17 cellular contexts compared by ENCODE assay signal in the genomic region with DNA sequence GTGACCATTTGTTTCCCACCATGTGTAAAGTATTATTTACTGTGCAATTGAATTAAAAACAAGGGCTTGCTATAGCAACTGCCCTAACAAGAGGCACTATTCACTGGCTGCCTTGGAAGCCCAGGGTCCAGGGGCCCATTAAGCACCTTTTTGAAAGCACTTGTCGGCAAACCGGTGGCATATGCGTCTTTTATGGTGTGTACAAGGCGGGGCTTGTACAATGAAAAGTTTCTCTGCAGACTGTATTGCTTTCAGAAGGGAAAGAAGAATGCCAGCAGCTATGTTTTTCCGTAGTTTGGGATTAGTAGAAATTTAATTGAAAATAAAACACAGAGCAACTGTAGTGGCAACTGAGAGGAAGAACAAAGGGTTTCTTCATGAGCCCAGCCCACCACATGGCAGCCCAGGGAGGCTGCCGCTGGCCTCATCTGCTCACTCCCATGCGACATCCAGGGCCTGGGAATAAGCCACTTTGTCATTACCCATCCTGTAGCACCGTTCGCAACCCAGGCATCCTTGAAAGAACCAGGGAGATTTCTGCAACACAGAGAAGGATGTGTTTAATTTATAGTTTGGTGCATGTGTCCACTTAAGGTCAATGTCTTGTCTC.
DNase-seq lines count a peak whose midpoint lies in the region; ATAC-seq and TF ChIP-seq lines count a peak whose summit lies in the region.
"Had no signal": no experiment of that assay in that cellular context is flagged by ENCODE, and none has a peak within 500 bp of the region (broad histone marks: within the 10 kb centered on the region; RNA-seq: fewer than 3 reads in every experiment).

No MANE protein-coding gene starts in this region.

- no peak overlapping the region for H3K14ac ChIP-seq in neuronal stem cell (ENCODE audit: low read length)

- H3K36me3 ChIP-seq in neuronal stem cell (replicated peaks in 1 of 2; ENCODE audit: control insufficient read depth in 2 of 2, insufficient read depth in 2 of 2, low read length in 2 of 2) (no peaks in the 10 kb centered on the region), hepatocyte (replicated peaks; ENCODE audit: insufficient read depth, low read depth) (no peaks in the 10 kb centered on the region)
- H3K36me3 ChIP-seq: ovary had no signal

- ATAC-seq in HG03342 (IDR thresholded peaks at IDR 0.05; ENCODE audit: unreplicated experiment) = no peak
- ATAC-seq: HCT116, K562 had no signal

- no peak overlapping the region for H2BK12ac ChIP-seq in neuronal stem cell (ENCODE audit: low read length)

- H3K18ac ChIP-seq in neuronal stem cell (ENCODE audit: low read length) = no peak overlapping the region

- peaks cover 22 to 29% of the 10 kb centered on the region in 2 donors for H3K4me1 ChIP-seq in neuronal stem cell (ENCODE audit: control insufficient read depth in 2 of 2, insufficient read depth in 1 of 2, low read depth in 1 of 2, low read length in 2 of 2)
- no peaks in the 10 kb centered on the region for H3K4me1 ChIP-seq in hepatocyte (ENCODE audit: insufficient read depth)

- no peak overlapping the region for H3K4ac ChIP-seq in neuronal stem cell (ENCODE audit: low read length)

- no peak overlapping the region for H3K23ac ChIP-seq in neuronal stem cell (ENCODE audit: low read depth, low read length, poor library complexity)

- H3K9ac ChIP-seq in neuronal stem cell (ENCODE audit: low read depth, low read length, poor library complexity) = no peak overlapping the region

- peak; percentile 91 for DNase-seq in NCI-H1092 treated with DMSO at 0.1 percent for 48 hours (lab: John Stamatoyannopoulos, UW)
- peak; percentile 77 for DNase-seq in NCI-H2227 (lab: John Stamatoyannopoulos, UW; ENCODE audit: unreplicated experiment)
- no peak for DNase-seq in neuronal stem cell (ENCODE audit: low spot score)
- DNase-seq in activated CD8-positive, alpha-beta memory T cell treated with anti-CD3 and anti-CD28 coated beads, Interleukin-2, amount 50 U/mL, for 48 hours = no peak
- DNase-seq in activated T-helper 2 cell treated with anti-CD3 and anti-CD28 coated beads, Interferon-gamma antibody, Interleukin-2, Interleukin-4, amounts not matched to agents 10 μg/mL and 5 μg/mL and 100 μg/mL, durations not matched to agents 14 hours and 24 hours and 36 hours (ENCODE audit: low spot score) = no peak
- no peak for DNase-seq in hepatocyte (ENCODE audit: low spot score)
- DNase-seq: activated CD8-positive, alpha-beta memory T cell treated with anti-CD3 and anti-CD28 coated beads for 24 hours; activated naive CD4-positive, alpha-beta T cell treated with anti-CD3 and anti-CD28 coated beads, Interleukin-2, amount 10 ng/mL, durations not matched to agents 7 days and 5 days; DMS 273 treated with DMSO at 0.1 percent for 48 hours; NCI-H1694; ovary; stimulated activated CD4-positive, alpha-beta T cell treated with anti-CD3 and anti-CD28 coated beads, Interleukin-12 subunit alpha, Interleukin-12 subunit beta, amount 100 ng/mL, for 4 hours had no signal

- H3K27ac Mint-ChIP-seq in activated T-helper 2 cell treated with anti-CD3 and anti-CD28 coated beads, Interferon-gamma antibody, Interleukin-2, Interleukin-4, amounts not matched to agents 10 μg/mL and 5 μg/mL and 100 μg/mL, durations not matched to agents 14 hours and 24 hours and 36 hours = no peak overlapping the region
- H3K27ac Mint-ChIP-seq: activated naive CD4-positive, alpha-beta T cell treated with anti-CD3 and anti-CD28 coated beads, Interleukin-2, amount 10 ng/mL, durations not matched to agents 7 days and 5 days; B cell had no signal

- no peaks in the 10 kb centered on the region for H3K4me1 Mint-ChIP-seq in activated T-helper 2 cell treated with anti-CD3 and anti-CD28 coated beads, Interferon-gamma antibody, Interleukin-2, Interleukin-4, amounts not matched to agents 10 μg/mL and 5 μg/mL and 100 μg/mL, durations not matched to agents 14 hours and 24 hours and 36 hours (ENCODE audit: low read depth)
- H3K4me1 Mint-ChIP-seq: activated naive CD4-positive, alpha-beta T cell treated with anti-CD3 and anti-CD28 coated beads, Interleukin-2, amount 10 ng/mL, durations not matched to agents 7 days and 5 days; B cell had no signal

- H2BK5ac ChIP-seq in neuronal stem cell (ENCODE audit: low read length) = no peak overlapping the region

- H3K27me3 Mint-ChIP-seq in activated T-helper 2 cell treated with anti-CD3 and anti-CD28 coated beads, Interferon-gamma antibody, Interleukin-2, Interleukin-4, amounts not matched to agents 10 μg/mL and 5 μg/mL and 100 μg/mL, durations not matched to agents 14 hours and 24 hours and 36 hours (ENCODE audit: low read depth) = peaks cover 37% of the 10 kb centered on the region

- intact Hi-C loops in activated T-helper 2 cell treated with anti-CD3 and anti-CD28 coated beads, Interferon-gamma antibody, Interleukin-2, Interleukin-4, amounts not matched to agents 10 μg/mL and 5 μg/mL and 100 μg/mL, durations not matched to agents 14 hours and 24 hours and 36 hours (cut with micrococcal nuclease) = no loop called here

- H4K20me1 ChIP-seq in hepatocyte (ENCODE audit: insufficient read depth, poor library complexity, severe bottlenecking) = no peaks in the 10 kb centered on the region

- H3K4me3 ChIP-seq in neuronal stem cell (ENCODE audit: low read length in 2 of 2) (no peak overlapping the region), hepatocyte (no peak overlapping the region)
- H3K4me3 ChIP-seq: K562, ovary had no signal

- no peak overlapping the region for H4K8ac ChIP-seq in neuronal stem cell (ENCODE audit: low read depth, low read length)

- no peaks in the 10 kb centered on the region for H3K9me2 ChIP-seq in hepatocyte (replicated peaks; ENCODE audit: insufficient read depth)

- no peaks in the 10 kb centered on the region for H3K36me3 Mint-ChIP-seq in activated T-helper 2 cell treated with anti-CD3 and anti-CD28 coated beads, Interferon-gamma antibody, Interleukin-2, Interleukin-4, amounts not matched to agents 10 μg/mL and 5 μg/mL and 100 μg/mL, durations not matched to agents 14 hours and 24 hours and 36 hours (ENCODE audit: low read depth)
- H3K36me3 Mint-ChIP-seq: activated naive CD4-positive, alpha-beta T cell treated with anti-CD3 and anti-CD28 coated beads, Interleukin-2, amount 10 ng/mL, durations not matched to agents 7 days and 5 days had no signal

- H3K27me3 ChIP-seq in neuronal stem cell (ENCODE audit: control insufficient read depth in 3 of 3, insufficient read depth in 3 of 3, low read depth in 1 of 3, low read length in 3 of 3) = no peaks in the 10 kb centered on the region
- H3K27me3 ChIP-seq in hepatocyte = peaks cover 4% of the 10 kb centered on the region
- H3K27me3 ChIP-seq: ovary had no signal

- H2AK5ac ChIP-seq in neuronal stem cell (ENCODE audit: low read depth, low read length) = no peak overlapping the region

- no peak overlapping the region for H3K4me3 Mint-ChIP-seq in activated T-helper 2 cell treated with anti-CD3 and anti-CD28 coated beads, Interferon-gamma antibody, Interleukin-2, Interleukin-4, amounts not matched to agents 10 μg/mL and 5 μg/mL and 100 μg/mL, durations not matched to agents 14 hours and 24 hours and 36 hours (ENCODE audit: low read depth)
- H3K4me3 Mint-ChIP-seq: activated naive CD4-positive, alpha-beta T cell treated with anti-CD3 and anti-CD28 coated beads, Interleukin-2, amount 10 ng/mL, durations not matched to agents 7 days and 5 days; B cell had no signal

- H3K27ac ChIP-seq in cingulate gyrus (ENCODE audit: low read depth, low read length) (peak overlapping the region; percentile 75), neuronal stem cell (replicated peaks; ENCODE audit: low read length) (no peak overlapping the region), hepatocyte (no peak overlapping the region)
- H3K27ac ChIP-seq: ovary had no signal

- no peak overlapping the region for H2BK120ac ChIP-seq in neuronal stem cell (ENCODE audit: low read depth, low read length)

- H3K9me3 ChIP-seq in neuronal stem cell (replicated peaks in 1 of 2; ENCODE audit: control insufficient read depth in 2 of 2, insufficient read depth in 1 of 2, low read depth in 1 of 2, low read length in 2 of 2) = peaks cover 0 to 12% of the 10 kb centered on the region in 2 donors
- no peaks in the 10 kb centered on the region for H3K9me3 ChIP-seq in hepatocyte (ENCODE audit: low read depth)

- H3K79me2 ChIP-seq in hepatocyte = no peaks in the 10 kb centered on the region

- H2BK15ac ChIP-seq in neuronal stem cell (ENCODE audit: low read length) = no peak overlapping the region

- H2AFZ ChIP-seq in neuronal stem cell (ENCODE audit: low read length) (peak overlapping the region; percentile 64), hepatocyte (no peak overlapping the region)

- no CpG with 5 or more reads among the region's 9 CpGs for WGBS in neuronal stem cell (ENCODE audit: extremely low coverage in 2 of 2, insufficient read length in 2 of 2, insufficient replicate concordance in 1 of 2), 2 donors
- 81% methylated on average over 9 of the region's 9 CpGs for WGBS in hepatocyte (ENCODE audit: low lambda C conversion rate, missing lambda C conversion rate)

- peaks cover 6% of the 10 kb centered on the region for H3K9me3 Mint-ChIP-seq in activated T-helper 2 cell treated with anti-CD3 and anti-CD28 coated beads, Interferon-gamma antibody, Interleukin-2, Interleukin-4, amounts not matched to agents 10 μg/mL and 5 μg/mL and 100 μg/mL, durations not matched to agents 14 hours and 24 hours and 36 hours

- no peak for TF ChIP-seq CTCF in hepatocyte (IDR thresholded peaks at IDR 0.05; ENCODE audit: poor library complexity)

- no peak overlapping the region for H3K4me2 ChIP-seq in neuronal stem cell (ENCODE audit: insufficient read depth, low read length, poor library complexity, severe bottlenecking)
- no peak overlapping the region for H3K4me2 ChIP-seq in hepatocyte

- H3K79me1 ChIP-seq in neuronal stem cell (ENCODE audit: low read depth, low read length) = no peaks in the 10 kb centered on the region

- H4K91ac ChIP-seq in neuronal stem cell (ENCODE audit: low read depth, low read length, poor library complexity) = no peak overlapping the region

Comparison
In these comparisons a context has a peak if more than half of its experiments do, and no peak if none do; other contexts are left out.
1. DNase-seq: peak in NCI-H1092 treated with DMSO at 0.1 percent for 48 hours (single experiment) and NCI-H2227 (single experiment); none in neuronal stem cell (single experiment), activated CD8-positive, alpha-beta memory T cell treated with anti-CD3 and anti-CD28 coated beads, Interleukin-2, amount 50 U/mL, for 48 hours (single experiment), activated T-helper 2 cell treated with anti-CD3 and anti-CD28 coated beads, Interferon-gamma antibody, Interleukin-2, Interleukin-4, amounts not matched to agents 10 μg/mL and 5 μg/mL and 100 μg/mL, durations not matched to agents 14 hours and 24 hours and 36 hours (single experiment) and hepatocyte (single experiment).